In genomic region chr14:53367631-53368030, GRCh38 we compare ENCODE assay signal across 14 cellular contexts.
DNase-seq lines count a peak whose midpoint lies in the region; ATAC-seq and TF ChIP-seq lines count a peak whose summit lies in the region.
"Had no signal": no experiment of that assay in that cellular context is flagged by ENCODE, and none has a peak within 500 bp of the region (broad histone marks: within the 10 kb centered on the region; RNA-seq: fewer than 3 reads in every experiment).

No MANE protein-coding gene starts in this region.

- DNase-seq in ELR (ENCODE audit: low read depth) (peak; percentile 1), choroid plexus epithelial cell (ENCODE audit: low read depth) (peak; percentile 77), right atrium auricular region (ENCODE audit: low spot score) (no peak), smooth muscle cell (lab: John Stamatoyannopoulos, UW; ENCODE audit: unreplicated experiment) (no peak), GM19240 (ENCODE audit: insufficient read length, low spot score) (no peak), NCI-H446 (lab: John Stamatoyannopoulos, UW) (no peak), DMS153 (lab: John Stamatoyannopoulos, UW) (no peak)
- no peak for DNase-seq in activated naive CD4-positive, alpha-beta T cell treated with anti-CD3 and anti-CD28 coated beads, Interleukin-2, amount 50 U/mL, for 72 hours (ENCODE audit: low spot score in 2 of 2)
- DNase-seq: activated CD4-positive, alpha-beta memory T cell treated with anti-CD3 and anti-CD28 coated beads, Interleukin-2, amount 10 ng/mL, durations not matched to agents 7 days and 5 days; activated gamma-delta T cell; DMS79; MV-4-11; spleen; substantia nigra had no signal

- no peak overlapping the region for H3K4me3 ChIP-seq in choroid plexus epithelial cell (ENCODE audit: low read depth, low read length)
- H3K4me3 ChIP-seq in right atrium auricular region: no peak overlapping the region
- H3K4me3 ChIP-seq in smooth muscle cell: no peak overlapping the region
- H3K4me3 ChIP-seq: spleen had no signal

- H2AFZ ChIP-seq in smooth muscle cell (ENCODE audit: low read depth): no peak overlapping the region

- H3K27ac ChIP-seq in right atrium auricular region: peak overlapping the region; percentile 4 to 46
- peak overlapping the region; percentile 85 for H3K27ac ChIP-seq in smooth muscle cell (ENCODE audit: low read depth)

- H3K4me1 ChIP-seq in right atrium auricular region (peaks cover 0 to 5% of the 10 kb centered on the region in 2 donors), smooth muscle cell (ENCODE audit: low read depth) (peaks cover 13% of the 10 kb centered on the region)

- no peaks in the 10 kb centered on the region for H3K9me3 ChIP-seq in right atrium auricular region
- H3K9me3 ChIP-seq in smooth muscle cell (replicated peaks; ENCODE audit: low read depth): no peaks in the 10 kb centered on the region

- no peaks in the 10 kb centered on the region for H4K20me1 ChIP-seq in smooth muscle cell (ENCODE audit: low read depth)

- peak overlapping the region; percentile 56 for H3K4me2 ChIP-seq in smooth muscle cell

- no peaks in the 10 kb centered on the region for H3K36me3 Mint-ChIP-seq in activated naive CD4-positive, alpha-beta T cell treated with anti-CD3 and anti-CD28 coated beads, Interleukin-2, amount 50 U/mL, for 72 hours

- ATAC-seq in activated naive CD4-positive, alpha-beta T cell treated with anti-CD3 and anti-CD28 coated beads, Interleukin-2, amount 50 U/mL, for 72 hours: no peak

- no peaks in the 10 kb centered on the region for H3K27me3 ChIP-seq in right atrium auricular region
- no peaks in the 10 kb centered on the region for H3K27me3 ChIP-seq in smooth muscle cell (ENCODE audit: low read depth)
- H3K27me3 ChIP-seq: spleen had no signal

- TF ChIP-seq CTCF in choroid plexus epithelial cell (conservative IDR thresholded peaks at IDR 0.05; ENCODE audit: low read depth, low read length) (no peak), right atrium auricular region (IDR thresholded peaks at IDR 0.05) (no peak), smooth muscle cell (IDR thresholded peaks at IDR 0.05; ENCODE audit: borderline replicate concordance, insufficient read depth, poor library complexity, severe bottlenecking) (no peak)

- H3K9me3 Mint-ChIP-seq in activated naive CD4-positive, alpha-beta T cell treated with anti-CD3 and anti-CD28 coated beads, Interleukin-2, amount 50 U/mL, for 72 hours: peaks cover 4 to 14% of the 10 kb centered on the region in 2 donors

- no peaks in the 10 kb centered on the region for H3F3A ChIP-seq in smooth muscle cell (ENCODE audit: low read depth)

- H3K36me3 ChIP-seq in right atrium auricular region: no peaks in the 10 kb centered on the region
- no peaks in the 10 kb centered on the region for H3K36me3 ChIP-seq in smooth muscle cell (ENCODE audit: low read depth)
- H3K36me3 ChIP-seq: spleen had no signal

- no peaks in the 10 kb centered on the region for H3K79me2 ChIP-seq in smooth muscle cell (ENCODE audit: low read depth)

- 50% methylated on average over 5 of the region's 5 CpGs for WGBS in smooth muscle cell (ENCODE audit: low lambda C conversion rate)

- no peak overlapping the region for H3K9ac ChIP-seq in smooth muscle cell (ENCODE audit: low read depth)

- no peak overlapping the region for H3K27ac Mint-ChIP-seq in activated naive CD4-positive, alpha-beta T cell treated with anti-CD3 and anti-CD28 coated beads, Interleukin-2, amount 50 U/mL, for 72 hours
- H3K27ac Mint-ChIP-seq: activated CD4-positive, alpha-beta memory T cell treated with anti-CD3 and anti-CD28 coated beads, Interleukin-2, amount 10 ng/mL, durations not matched to agents 7 days and 5 days had no signal

Comparison
In these comparisons a context has a peak if more than half of its experiments do, and no peak if none do; other contexts are left out.
1. DNase-seq: peak in ELR (single experiment) and choroid plexus epithelial cell (single experiment); none in right atrium auricular region (single experiment), smooth muscle cell (single experiment), GM19240 (single experiment), activated naive CD4-positive, alpha-beta T cell treated with anti-CD3 and anti-CD28 coated beads, Interleukin-2, amount 50 U/mL, for 72 hours (0 of 2), NCI-H446 (0 of 2) and DMS153 (single experiment).